ENCODE assay signal across 23 cellular contexts in genomic region chr22:43341565-43341964, GRCh38. TPM values are rescaled to one million over a fixed set of nuclear protein-coding genes. Genes with fewer than 3 reads are reported as not detected.
DNase-seq lines count a peak whose midpoint lies in the region; ATAC-seq, FAIRE-seq and TF ChIP-seq lines count a peak whose summit lies in the region.
"Had no signal": no experiment of that assay in that cellular context is flagged by ENCODE, and none has a peak within 500 bp of the region (broad histone marks: within the 10 kb centered on the region; RNA-seq: fewer than 3 reads in every experiment).

No MANE protein-coding gene starts in this region.

- TF ChIP-seq CTCF in hepatocyte (IDR thresholded peaks at IDR 0.05; ENCODE audit: poor library complexity), result no peak
- TF ChIP-seq CTCF in ovary (IDR thresholded peaks at IDR 0.05), result no peak

- H3K9me3 ChIP-seq in CD8-positive, alpha-beta memory T cell (ENCODE audit: low read length), result no peaks in the 10 kb centered on the region
- H3K9me3 ChIP-seq in T-helper 17 cell (ENCODE audit: control insufficient read depth, low read length, poor library complexity, severe bottlenecking) (no peaks in the 10 kb centered on the region), hepatocyte (ENCODE audit: low read depth) (no peaks in the 10 kb centered on the region), ovary (no peaks in the 10 kb centered on the region)
- H3K9me3 ChIP-seq: lower lobe of right lung, neutrophil, right atrium auricular region had no signal

- no peaks in the 10 kb centered on the region for H3K4me1 ChIP-seq in CD8-positive, alpha-beta memory T cell (ENCODE audit: insufficient read depth, low read length)
- H3K4me1 ChIP-seq in hepatocyte (ENCODE audit: insufficient read depth) (peaks cover 6% of the 10 kb centered on the region), ovary (ENCODE audit: insufficient read depth) (no peaks in the 10 kb centered on the region)

- CTCF ChIA-PET in CD8-positive, alpha-beta memory T cell (lab: Charles Lee), result no interaction called here

- 62% methylated on average over 7 of the region's 7 CpGs for WGBS in hepatocyte (ENCODE audit: low lambda C conversion rate, missing lambda C conversion rate)
- WGBS in ovary, 3 donors, result 59 to 71% (median 69%) methylated on average over 7 of the region's 7 CpGs

- no peak for ATAC-seq in T-helper 17 cell
- ATAC-seq: GM12878, lower lobe of right lung had no signal

- peak overlapping the region in 1 of 8 donors; percentile 34 for H3K27ac Mint-ChIP-seq in CD8-positive, alpha-beta memory T cell
- no peak overlapping the region for H3K27ac Mint-ChIP-seq in T-helper 17 cell

- H2AFZ ChIP-seq in hepatocyte, result no peak overlapping the region

- H4K20me1 ChIP-seq in hepatocyte (ENCODE audit: insufficient read depth, poor library complexity, severe bottlenecking), result no peaks in the 10 kb centered on the region

- TF ChIP-seq POLR2A in ovary (IDR thresholded peaks at IDR 0.05) (no peak), GM12891 (IDR thresholded peaks at IDR 0.05; ENCODE audit: low read depth, low read length) (no peak)

- H3K9me3 Mint-ChIP-seq in CD8-positive, alpha-beta memory T cell, result no peaks in the 10 kb centered on the region

- H3K27ac ChIP-seq in CD8-positive, alpha-beta memory T cell (ENCODE audit: low read depth, low read length), result no peak overlapping the region
- H3K27ac ChIP-seq in hepatocyte (no peak overlapping the region), ovary (peak overlapping the region; percentile 27 to 68)
- H3K27ac ChIP-seq: HL-60, lower lobe of right lung, neutrophil, right atrium auricular region, VCaP had no signal

- peaks cover 17% of the 10 kb centered on the region for H3K27me3 ChIP-seq in CD8-positive, alpha-beta memory T cell (ENCODE audit: insufficient read depth, low read length, poor library complexity, severe bottlenecking)
- H3K27me3 ChIP-seq in hepatocyte (peaks cover 54% of the 10 kb centered on the region), ovary (no peaks in the 10 kb centered on the region), H7 (ENCODE audit: control insufficient read depth, insufficient read depth, low read length) (peaks cover 37% of the 10 kb centered on the region)

- H3K4me3 Mint-ChIP-seq in CD8-positive, alpha-beta memory T cell, result peak overlapping the region in 5 of 7 donors; percentile 47 to 65 (median 55)
- H3K4me3 Mint-ChIP-seq in T-helper 17 cell, result peak overlapping the region; percentile 70

- H3K9me2 ChIP-seq in hepatocyte (replicated peaks; ENCODE audit: insufficient read depth), result no peaks in the 10 kb centered on the region

- no peaks in the 10 kb centered on the region for H3K79me2 ChIP-seq in hepatocyte

- no peak overlapping the region for H3K4me3 ChIP-seq in CD8-positive, alpha-beta memory T cell (ENCODE audit: low read length)
- H3K4me3 ChIP-seq in hepatocyte (no peak overlapping the region), ovary (no peak overlapping the region), H7 (ENCODE audit: insufficient read depth, low read depth, low read length) (no peak overlapping the region)
- H3K4me3 ChIP-seq: GM12878, right atrium auricular region had no signal

- FAIRE-seq in GM12891 (lab: Jason Lieb, UNC), result no peak
- FAIRE-seq: colon, frontal cortex, GM12878 had no signal

- peaks cover 4 to 32% (median 9%) of the 10 kb centered on the region in 3 donors for H3K4me1 Mint-ChIP-seq in CD8-positive, alpha-beta memory T cell
- peaks cover 6% of the 10 kb centered on the region for H3K4me1 Mint-ChIP-seq in T-helper 17 cell

- H3K4me2 ChIP-seq in hepatocyte, result peak overlapping the region; percentile 80

- intact Hi-C loops in ovary (cut with DNase I), result loop anchor here in 2 of 4 donors (5.0 to 10.0 kb wide), 3 partner anchors 34 to 107 kb away; no protein-coding TSS in a partner anchor

- no peak for DNase-seq in CD8-positive, alpha-beta memory T cell
- no peak for DNase-seq in T-helper 17 cell
- DNase-seq in hepatocyte (ENCODE audit: low spot score), result peak; percentile 2
- DNase-seq in ovary, result no peak
- no peak for DNase-seq in GM12891 (ENCODE audit: insufficient read length, low spot score)
- DNase-seq in H7, result no peak
- no peak for DNase-seq in NCI-H2227 (lab: John Stamatoyannopoulos, UW; ENCODE audit: unreplicated experiment)
- DNase-seq: aorta, GDM1, GOT3, KBM-7, lower lobe of right lung, NCI-H2029, NCI-H510A, substantia nigra, SW 1271 had no signal

- peaks cover 0 to 4% (median 0%) of the 10 kb centered on the region in 3 donors for H3K36me3 Mint-ChIP-seq in CD8-positive, alpha-beta memory T cell
- peaks cover 6% of the 10 kb centered on the region for H3K36me3 Mint-ChIP-seq in T-helper 17 cell (ENCODE audit: low read depth)

- TF ChIP-seq EP300 in ovary (IDR thresholded peaks at IDR 0.05), result no peak

- POLR2A ChIA-PET in CD8-positive, alpha-beta memory T cell (lab: Charles Lee), result no interaction called here

- H3K36me3 ChIP-seq in CD8-positive, alpha-beta memory T cell (ENCODE audit: insufficient read depth, low read length), result no peaks in the 10 kb centered on the region
- no peaks in the 10 kb centered on the region for H3K36me3 ChIP-seq in hepatocyte (replicated peaks; ENCODE audit: insufficient read depth, low read depth)
- no peaks in the 10 kb centered on the region for H3K36me3 ChIP-seq in ovary
- no peaks in the 10 kb centered on the region for H3K36me3 ChIP-seq in H7 (replicated peaks; ENCODE audit: control insufficient read depth, insufficient read depth, low read length)
- H3K36me3 ChIP-seq: lower lobe of right lung, neutrophil, right atrium auricular region had no signal

- peaks cover 41 to 47% of the 10 kb centered on the region in 2 donors for H3K27me3 Mint-ChIP-seq in CD8-positive, alpha-beta memory T cell
- peaks cover 45% of the 10 kb centered on the region for H3K27me3 Mint-ChIP-seq in T-helper 17 cell

TF ChIP-seq in GM12891, 5 proteins besides CTCF, POLR2A, EP300 and RAD21:
- no peak for TF ChIP-seq TAF1 (IDR thresholded peaks at IDR 0.05; ENCODE audit: low read depth, low read length)
- no peak for TF ChIP-seq POU2F2 (IDR thresholded peaks at IDR 0.05; ENCODE audit: low read depth, low read length)
- no peak for TF ChIP-seq SPI1 (IDR thresholded peaks at IDR 0.05; ENCODE audit: low read depth, low read length)
- TF ChIP-seq PAX5 (IDR thresholded peaks at IDR 0.05; ENCODE audit: insufficient read depth, low read length, severe bottlenecking), result no peak
- TF ChIP-seq POLR2AphosphoS5 (IDR thresholded peaks at IDR 0.05; ENCODE audit: low read depth, low read length), result no peak

RNA-seq across cellular contexts. Expression of gene SCUBE1, which starts 1.6 kb away (rescaled TPM):
- under 1 TPM; 0.07 to 0.33 TPM for total RNA-seq in CD8-positive, alpha-beta memory T cell
- not detected for polyA plus RNA-seq in CD8-positive, alpha-beta memory T cell
- total RNA-seq in T-helper 17 cell (not detected), hepatocyte (0.96 and 2.1 TPM in 2 replicates), ovary (100 to 1,000 TPM in 4 of 7 donors, 10 to 100 TPM in 1, 1 to 10 TPM in 2; 5.5 to 202 (median 101) TPM)
- polyA plus RNA-seq in hepatocyte (2.2 and 3.0 TPM in 2 replicates), ovary (10 to 100 TPM; 11.1 to 20.1 TPM)
- polyA plus RNA-seq in GM12891 (2012; ENCODE audit: low read depth, missing spikeins), result 0.01 TPM
- 0.45 and 0.89 TPM in 2 replicates for total RNA-seq in H7 (2014; rRNA removed; shearing (Covaris generic))
- total RNA-seq: GM12878 had no signal
- polyA plus RNA-seq: GM12878 had no signal

Comparison
In these comparisons a context has a peak if more than half of its experiments do, and no peak if none do; other contexts are left out.
1. H3K27ac ChIP-seq: peak in ovary (2 of 2); none in CD8-positive, alpha-beta memory T cell (single experiment) and hepatocyte (single experiment).